34 cellular contexts compared by ENCODE assay signal in the genomic region with DNA sequence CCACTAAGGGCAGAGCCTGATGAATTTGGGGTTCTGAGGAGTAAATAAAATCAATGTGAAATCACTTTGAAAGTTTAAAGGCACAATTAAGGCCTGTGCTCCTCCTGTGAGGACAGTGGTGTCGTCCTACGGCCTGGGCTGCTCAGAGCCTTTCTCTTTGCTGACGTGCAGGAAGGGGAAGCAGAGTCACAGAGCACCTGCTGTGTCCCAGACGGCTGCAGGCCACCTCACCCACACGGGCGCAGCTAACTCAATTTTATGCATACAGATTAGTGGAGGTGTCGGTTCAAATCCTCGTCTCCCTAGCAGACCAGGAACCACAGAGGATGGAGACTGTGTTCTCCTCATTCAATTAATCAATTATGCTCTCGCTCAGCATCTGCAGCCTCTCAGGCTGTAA. TPM values are rescaled to one million over a fixed set of nuclear protein-coding genes. Genes with fewer than 3 reads are reported as not detected.
"Had no signal": no experiment of that assay in that cellular context is flagged by ENCODE, and none has a peak within 500 bp of the region (broad histone marks: within the 10 kb centered on the region; RNA-seq: fewer than 3 reads in every experiment).

No MANE protein-coding gene starts in this region.

- H3K9me3 ChIP-seq: adrenal gland, breast epithelium, Peyer's patch, SJCRH30 had no signal

- H3K9me3 Mint-ChIP-seq: activated naive CD8-positive, alpha-beta T cell treated with anti-CD3 and anti-CD28 coated beads, Interleukin-2, amount 10 ng/mL, durations not matched to agents 7 days and 5 days; T-helper 2 cell treated with Interferon-gamma antibody and Interleukin-4, amounts not matched to agents 5 μg/mL and 100 μg/mL, for 36 hours had no signal

- H3K27me3 ChIP-seq: adrenal gland, Peyer's patch, SJCRH30 had no signal

- H3K27ac ChIP-seq: breast epithelium, Peyer's patch had no signal

- H3K36me3 ChIP-seq: adrenal gland, breast epithelium, Peyer's patch, SJCRH30 had no signal

- ATAC-seq: activated CD8-positive, alpha-beta T cell treated with anti-CD3 and anti-CD28 coated beads, Interleukin-2, amount 10 ng/mL, durations not matched to agents 7 days and 5 days; K562; SK-N-SH treated with all-trans-retinoic acid at 6 μM for 48 hours; WTC11 had no signal

- H3K4me3 ChIP-seq: adrenal gland, breast epithelium, K562, Peyer's patch, SJCRH30 had no signal

- DNase-seq: activated CD4-positive, alpha-beta T cell treated with anti-CD3 and anti-CD28 coated beads for 48 hours; activated CD4-positive, alpha-beta T cell treated with anti-CD3 and anti-CD28 coated beads, Interleukin-2, amount 50 U/mL, for 4 hours; activated CD4-positive, CD25-positive, alpha-beta regulatory T cell treated with anti-CD3 and anti-CD28 coated beads, Interleukin-2, amount 50 U/mL, for 72 hours; activated CD8-positive, alpha-beta memory T cell treated with anti-CD3 and anti-CD28 coated beads, Interleukin-2, amount 50 U/mL, for 48 hours; activated CD8-positive, alpha-beta T cell treated with anti-CD3 and anti-CD28 coated beads, Interleukin-2, amount 10 ng/mL, durations not matched to agents 7 days and 5 days; activated naive CD4-positive, alpha-beta T cell treated with anti-CD3 and anti-CD28 coated beads, Interleukin-2, amount 50 U/mL, for 16 hours; activated naive CD8-positive, alpha-beta T cell treated with anti-CD3 and anti-CD28 coated beads, Interleukin-2, amount 10 ng/mL, durations not matched to agents 7 days and 5 days; activated T-cell treated with anti-CD3 and anti-CD28 coated beads, Interleukin-2, amount 50 U/mL, for 1 hour; anterior cingulate cortex; caudate nucleus; NCI-H1092 treated with DMSO at 0.1 percent for 48 hours; NCI-H1417 treated with DMSO at 0.1 percent for 48 hours; NCI-H1694; NCI-H2029; NCI-H2107; NCI-H2171 treated with DMSO at 0.1 percent for 48 hours; NCI-H226; NCI-H526; NCI-H774; NK-92 treated with Interleukin-12 subunit alpha and Interleukin-12 subunit beta, amount 100 ng/mL, for 24 hours; Peyer's patch; Right ventricle myocardium superior; SW 1271 had no signal

- H3K27ac Mint-ChIP-seq: activated CD8-positive, alpha-beta T cell treated with anti-CD3 and anti-CD28 coated beads, Interleukin-2, amount 10 ng/mL, durations not matched to agents 7 days and 5 days; activated naive CD8-positive, alpha-beta T cell treated with anti-CD3 and anti-CD28 coated beads, Interleukin-2, amount 10 ng/mL, durations not matched to agents 7 days and 5 days; T-helper 2 cell treated with Interferon-gamma antibody and Interleukin-4, amounts not matched to agents 5 μg/mL and 100 μg/mL, for 36 hours; WTC11 had no signal

- H3K4me3 Mint-ChIP-seq: activated CD8-positive, alpha-beta T cell treated with anti-CD3 and anti-CD28 coated beads, Interleukin-2, amount 10 ng/mL, durations not matched to agents 7 days and 5 days; activated naive CD8-positive, alpha-beta T cell treated with anti-CD3 and anti-CD28 coated beads, Interleukin-2, amount 10 ng/mL, durations not matched to agents 7 days and 5 days; T-helper 2 cell treated with Interferon-gamma antibody and Interleukin-4, amounts not matched to agents 5 μg/mL and 100 μg/mL, for 36 hours; WTC11 had no signal

- H3K36me3 Mint-ChIP-seq: activated naive CD8-positive, alpha-beta T cell treated with anti-CD3 and anti-CD28 coated beads, Interleukin-2, amount 10 ng/mL, durations not matched to agents 7 days and 5 days; WTC11 had no signal

- H3K4me1 ChIP-seq: breast epithelium, Peyer's patch had no signal

RNA-seq across cellular contexts. Expression of a gene that starts 11.4 kb away (rescaled TPM):
- total RNA-seq: activated CD8-positive, alpha-beta T cell treated with anti-CD3 and anti-CD28 coated beads, Interleukin-2, amount 10 ng/mL, durations not matched to agents 7 days and 5 days; activated naive CD8-positive, alpha-beta T cell treated with anti-CD3 and anti-CD28 coated beads, Interleukin-2, amount 10 ng/mL, durations not matched to agents 7 days and 5 days; LHCN-M2; MCF 10A; NCI-H460; Peyer's patch; T-helper 1 cell treated with Interleukin-12 subunit alpha and Interleukin-12 subunit beta and Interleukin-4 antibody, amounts not matched to agents 30 ng/mL and 1 ng/mL, for 36 hours had no signal
